ENCODE assay signal across 25 cellular contexts in the genomic region with DNA sequence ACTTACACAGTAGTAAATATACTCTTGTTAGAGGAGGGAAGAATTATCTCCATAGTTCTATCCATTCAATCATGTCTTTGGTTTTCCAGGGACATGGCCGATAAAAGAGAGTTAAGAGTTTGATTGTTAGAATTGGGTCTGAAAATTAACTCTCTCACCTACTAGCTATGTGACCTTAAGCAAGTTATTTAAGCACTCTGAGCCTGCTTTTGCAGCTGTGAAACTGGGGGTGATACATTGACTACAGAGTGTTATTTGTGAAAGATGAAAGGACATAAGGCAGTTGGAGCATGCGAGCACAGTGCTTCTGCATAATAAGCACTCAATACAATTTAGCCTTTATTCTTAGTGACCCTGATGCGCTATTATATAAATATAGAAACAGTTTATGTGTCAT.
DNase-seq lines count a peak whose midpoint lies in the region; ATAC-seq, FAIRE-seq and TF ChIP-seq lines count a peak whose summit lies in the region.
"Had no signal": no experiment of that assay in that cellular context is flagged by ENCODE, and none has a peak within 500 bp of the region (broad histone marks: within the 10 kb centered on the region; RNA-seq: fewer than 3 reads in every experiment).

No MANE protein-coding gene starts in this region.

- CTCF ChIA-PET in K562 (lab: Yijun Ruan, JAX; ENCODE audit: low intra/inter-chr PET ratio) = no interaction called here

- no peaks in the 10 kb centered on the region for H4K20me1 ChIP-seq in K562 (replicated peaks; ENCODE audit: control insufficient read depth, insufficient read depth, low read length)

- H3K9ac ChIP-seq in K562 (ENCODE audit: insufficient read depth in 1 of 2, low read depth in 2 of 2, low read length in 2 of 2) = no peak overlapping the region
- H3K9ac ChIP-seq: parathyroid adenoma had no signal

- 1% methylated on average over 3 of the region's 3 CpGs for WGBS in K562 (ENCODE audit: insufficient coverage, low coverage, missing lambda C conversion rate)

- no peaks in the 10 kb centered on the region for H3K36me3 ChIP-seq in K562 (ENCODE audit: control insufficient read depth, insufficient read depth, low read length)
- H3K36me3 ChIP-seq: suprapubic skin, vagina had no signal

- TF ChIP-seq EP300 in K562 (IDR thresholded peaks at IDR 0.05; ENCODE audit: low read length) = no peak

- in situ Hi-C loops in SK-MEL-5 (cut with HindIII; ENCODE audit: low pct_unique_long_range_greater_than_20kb, low sequenced_read_pairs) (no loop called here), K562 (cut with MboI) (no loop called here), G401 (cut with HindIII; ENCODE audit: low sequenced_read_pairs) (no loop called here)

- no peaks in the 10 kb centered on the region for H3K9me3 ChIP-seq in K562 (replicated peaks; ENCODE audit: control insufficient read depth, insufficient read depth, low read depth, low read length)
- H3K9me3 ChIP-seq: suprapubic skin, vagina had no signal

- TF ChIP-seq CTCF in K562 (IDR thresholded peaks at IDR 0.05 in 2 of 3, conservative IDR thresholded peaks at IDR 0.05 in 1 of 3; ENCODE audit: insufficient read depth in 2 of 3, low read depth in 1 of 3, low read length in 3 of 3) = no peak

- POLR2A ChIA-PET in K562 (lab: Yijun Ruan, JAX) = no interaction called here

- intact Hi-C loops in K562 (cut with micrococcal nuclease) = no loop called here

- peak; percentile 48 for FAIRE-seq in K562 (lab: Jason Lieb, UNC)
- FAIRE-seq: G401.6, islet of Langerhans had no signal

- H2AFZ ChIP-seq in K562 (ENCODE audit: low read depth, low read length) = no peak overlapping the region
- H2AFZ ChIP-seq: parathyroid adenoma had no signal

- no TSS peak for BruUV-seq in K562 (replicated peaks; lab: Mats Ljungman, UMichigan)

- DNase-seq in SK-MEL-5 (ENCODE audit: low read depth, low spot score) = peak; percentile 78
- no peak for DNase-seq in K562 (ENCODE audit: extremely low read depth in 1 of 4, low spot score in 3 of 4)
- peak; percentile 24 for DNase-seq in left kidney (ENCODE audit: low read depth, low spot score)
- DNase-seq in substantia nigra (lab: John Stamatoyannopoulos, UW) = peak in 4 of 49 donors; percentile 13 to 43 (median 17)
- DNase-seq in G401 (ENCODE audit: low spot score) = no peak
- DNase-seq in mucosa of gallbladder (ENCODE audit: low spot score) = no peak
- DNase-seq: activated CD4-positive, CD25-positive, alpha-beta regulatory T cell; activated CD8-positive, alpha-beta T cell treated with anti-CD3 and anti-CD28 coated beads for 36 hours; activated gamma-delta T cell treated with Interleukin-2 at 50 U/mL for 16 hours; activated T-cell treated with anti-CD3 and anti-CD28 coated beads, Interleukin-2, amount 50 U/mL, for 1 hour; CD4-positive, alpha-beta T cell; central memory CD4-positive, alpha-beta T cell; IMR-90; naive thymus-derived CD4-positive, alpha-beta T cell; NCI-H1436; NCI-H524 treated with DMSO at 0.1 percent for 48 hours; T-helper 9 cell had no signal

- TF ChIP-seq RAD21 in K562 (CRISPR knock-in tag; conservative IDR thresholded peaks at IDR 0.05 in 1 of 2, IDR thresholded peaks at IDR 0.05 in 1 of 2) = no peak

- H3K27me3 ChIP-seq in K562 (ENCODE audit: control insufficient read depth in 2 of 2, insufficient read depth in 2 of 2, low read length in 2 of 2) = no peaks in the 10 kb centered on the region
- H3K27me3 ChIP-seq: suprapubic skin, vagina had no signal

- no peaks in the 10 kb centered on the region for H3K9me1 ChIP-seq in K562 (ENCODE audit: control insufficient read depth, insufficient read depth, low read length)

- TF ChIP-seq POLR2A in K562 (conservative IDR thresholded peaks at IDR 0.05) = no peak

- no peak overlapping the region for H3K4me3 ChIP-seq in K562
- H3K4me3 ChIP-seq: suprapubic skin, vagina had no signal

- no peak overlapping the region for H3K4me2 ChIP-seq in K562 (ENCODE audit: insufficient read depth, low read length)

- no peak overlapping the region for H3K27ac ChIP-seq in K562 (ENCODE audit: extremely low read depth, low read depth, low read length)
- peak overlapping the region; percentile 71 for H3K27ac ChIP-seq in substantia nigra (ENCODE audit: low read depth, low read length, poor library complexity, severe bottlenecking)
- H3K27ac ChIP-seq: epithelial cell of prostate, parathyroid adenoma, suprapubic skin, vagina had no signal

- H3K4me1 ChIP-seq in K562 (replicated peaks in 1 of 2; ENCODE audit: control insufficient read depth in 2 of 2, insufficient read depth in 2 of 2, low read length in 2 of 2) = no peaks in the 10 kb centered on the region
- H3K4me1 ChIP-seq: parathyroid adenoma, suprapubic skin, vagina had no signal

- no peaks in the 10 kb centered on the region for H3K79me2 ChIP-seq in K562 (ENCODE audit: control insufficient read depth, insufficient read depth, low read length)
- H3K79me2 ChIP-seq: parathyroid adenoma had no signal

- ATAC-seq in K562 = no peak
- no peak for ATAC-seq in GM18858 (IDR thresholded peaks at IDR 0.05; ENCODE audit: unreplicated experiment)
- ATAC-seq: activated CD8-positive, alpha-beta T cell treated with anti-CD3 and anti-CD28 coated beads for 36 hours; HCT116; naive thymus-derived CD4-positive, alpha-beta T cell had no signal

TF ChIP-seq in K562, 482 proteins besides CTCF, POLR2A, EP300 and RAD21 (continues in another document):
- TF ChIP-seq, protein P1, sequence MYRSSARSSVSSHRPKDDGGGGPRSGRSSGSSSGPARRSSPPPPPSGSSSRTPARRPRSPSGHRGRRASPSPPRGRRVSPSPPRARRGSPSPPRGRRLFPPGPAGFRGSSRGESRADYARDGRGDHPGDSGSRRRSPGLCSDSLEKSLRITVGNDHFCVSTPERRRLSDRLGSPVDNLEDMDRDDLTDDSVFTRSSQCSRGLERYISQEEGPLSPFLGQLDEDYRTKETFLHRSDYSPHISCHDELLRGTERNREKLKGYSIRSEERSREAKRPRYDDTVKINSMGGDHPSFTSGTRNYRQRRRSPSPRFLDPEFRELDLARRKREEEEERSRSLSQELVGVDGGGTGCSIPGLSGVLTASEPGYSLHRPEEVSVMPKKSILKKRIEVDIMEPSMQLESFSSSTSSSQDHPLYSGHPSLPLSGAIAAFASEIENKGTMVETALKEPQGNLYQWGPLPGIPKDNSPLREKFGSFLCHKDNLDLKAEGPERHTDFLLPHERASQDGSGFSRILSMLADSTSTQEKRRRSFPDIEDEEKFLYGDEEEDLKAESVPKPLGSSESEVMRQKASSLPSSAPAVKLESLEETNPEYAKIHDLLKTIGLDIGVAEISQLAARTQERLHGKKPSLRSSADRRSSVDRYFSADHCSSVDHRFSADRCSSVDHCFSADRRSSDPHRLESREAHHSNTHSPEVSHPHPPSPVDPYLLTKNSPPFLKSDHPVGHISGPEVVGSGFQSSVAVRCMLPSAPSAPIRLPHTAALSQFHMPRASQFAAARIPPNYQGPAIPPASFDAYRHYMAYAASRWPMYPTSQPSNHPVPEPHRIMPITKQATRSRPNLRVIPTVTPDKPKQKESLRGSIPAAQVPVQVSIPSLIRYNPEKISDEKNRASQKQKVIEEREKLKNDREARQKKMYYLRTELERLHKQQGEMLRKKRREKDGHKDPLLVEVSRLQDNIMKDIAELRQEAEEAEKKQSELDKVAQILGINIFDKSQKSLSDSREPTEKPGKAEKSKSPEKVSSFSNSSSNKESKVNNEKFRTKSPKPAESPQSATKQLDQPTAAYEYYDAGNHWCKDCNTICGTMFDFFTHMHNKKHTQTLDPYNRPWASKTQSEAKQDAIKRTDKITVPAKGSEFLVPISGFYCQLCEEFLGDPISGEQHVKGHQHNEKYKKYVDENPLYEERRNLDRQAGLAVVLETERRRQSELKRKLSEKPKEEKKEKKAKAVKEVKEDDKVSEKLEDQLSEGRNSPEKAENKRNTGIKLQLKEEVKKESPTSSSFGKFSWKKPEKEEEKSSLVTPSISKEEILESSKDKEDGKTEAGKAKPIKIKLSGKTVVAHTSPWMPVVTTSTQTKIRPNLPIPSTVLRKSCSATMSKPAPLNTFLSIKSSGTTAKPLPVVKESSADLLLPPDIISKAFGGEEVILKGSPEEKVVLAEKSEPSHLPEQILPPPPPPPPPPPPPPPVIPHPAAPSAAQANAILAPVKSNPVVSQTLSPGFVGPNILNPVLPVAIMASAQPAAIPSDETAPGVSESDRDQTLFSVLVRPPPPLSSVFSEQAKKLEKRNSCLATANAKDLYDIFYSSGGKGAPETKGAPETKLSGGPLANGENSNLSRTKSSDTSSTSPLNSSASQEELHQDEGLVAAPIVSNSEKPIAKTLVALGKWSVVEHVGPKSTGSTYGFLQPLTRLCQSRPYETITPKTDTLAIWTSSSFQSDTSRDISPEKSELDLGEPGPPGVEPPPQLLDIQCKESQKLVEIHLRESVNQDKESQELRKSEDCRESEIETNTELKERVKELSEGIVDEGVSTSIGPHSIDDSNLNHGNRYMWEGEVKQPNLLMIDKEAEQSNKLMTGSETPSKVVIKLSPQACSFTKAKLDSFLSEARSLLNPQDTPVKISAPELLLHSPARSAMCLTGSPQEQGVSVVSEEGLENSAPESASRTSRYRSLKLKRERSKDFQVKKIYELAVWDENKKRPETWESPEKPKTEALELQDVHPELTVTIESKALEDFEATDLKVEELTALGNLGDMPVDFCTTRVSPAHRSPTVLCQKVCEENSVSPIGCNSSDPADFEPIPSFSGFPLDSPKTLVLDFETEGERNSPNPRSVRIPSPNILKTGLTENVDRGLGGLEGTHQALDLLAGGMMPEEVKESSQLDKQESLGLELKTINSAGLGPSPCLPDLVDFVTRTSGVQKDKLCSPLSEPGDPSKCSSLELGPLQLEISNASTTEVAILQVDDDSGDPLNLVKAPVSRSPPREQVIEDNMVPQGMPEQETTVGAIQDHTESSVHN (IDR thresholded peaks at IDR 0.05; ENCODE audit: borderline replicate concordance in 1 of 2, low read depth in 1 of 2) = no peak
- no peak for TF ChIP-seq CXXC5 (CRISPR knock-in tag; IDR thresholded peaks at IDR 0.05)
- TF ChIP-seq, protein P2, sequence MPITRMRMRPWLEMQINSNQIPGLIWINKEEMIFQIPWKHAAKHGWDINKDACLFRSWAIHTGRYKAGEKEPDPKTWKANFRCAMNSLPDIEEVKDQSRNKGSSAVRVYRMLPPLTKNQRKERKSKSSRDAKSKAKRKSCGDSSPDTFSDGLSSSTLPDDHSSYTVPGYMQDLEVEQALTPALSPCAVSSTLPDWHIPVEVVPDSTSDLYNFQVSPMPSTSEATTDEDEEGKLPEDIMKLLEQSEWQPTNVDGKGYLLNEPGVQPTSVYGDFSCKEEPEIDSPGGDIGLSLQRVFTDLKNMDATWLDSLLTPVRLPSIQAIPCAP (CRISPR knock-in tag; IDR thresholded peaks at IDR 0.05; ENCODE audit: borderline replicate concordance) = no peak

Comparison
In these comparisons a context has a peak if more than half of its experiments do, and no peak if none do; other contexts are left out.
1. DNase-seq: peak in SK-MEL-5 (single experiment) and left kidney (single experiment); none in K562 (0 of 4), G401 (single experiment) and mucosa of gallbladder (single experiment).